In genomic region chr17:73379814-73380213, GRCh38 we compare ENCODE assay signal across 31 cellular contexts.
"Had no signal": no experiment of that assay in that cellular context is flagged by ENCODE, and none has a peak within 500 bp of the region (broad histone marks: within the 10 kb centered on the region; RNA-seq: fewer than 3 reads in every experiment).

No MANE protein-coding gene starts in this region.

- H3K4me3 ChIP-seq: adrenal gland, cardiac muscle cell, MG63, Peyer's patch had no signal

- H3K36me3 ChIP-seq: adrenal gland, brain microvascular endothelial cell, MG63, Peyer's patch had no signal

- H3K9me3 Mint-ChIP-seq: activated CD4-positive, alpha-beta T cell treated with anti-CD3 and anti-CD28 coated beads, Interleukin-2, amount 10 ng/mL, durations not matched to agents 7 days and 5 days; activated naive CD4-positive, alpha-beta T cell treated with anti-CD3 and anti-CD28 coated beads for 36 hours; activated naive CD4-positive, alpha-beta T cell treated with anti-CD3 and anti-CD28 coated beads, Interleukin-2, amount 50 U/mL, for 72 hours; activated T-cell treated with anti-CD3 and anti-CD28 coated beads, Interleukin-2, amount 50 U/mL, for 24 hours; activated T-helper 2 cell treated with anti-CD3 and anti-CD28 coated beads, Interferon-gamma antibody, Interleukin-2, Interleukin-4, amounts not matched to agents 10 μg/mL and 5 μg/mL and 100 μg/mL, durations not matched to agents 14 hours and 24 hours and 36 hours; central memory CD8-positive, alpha-beta T cell had no signal

- H3K27ac ChIP-seq: adrenal gland, brain microvascular endothelial cell, cardiac muscle cell, Peyer's patch, RWPE1 had no signal

- H3K4me1 ChIP-seq: adrenal gland, Peyer's patch had no signal

- H3K36me3 Mint-ChIP-seq: activated naive CD4-positive, alpha-beta T cell treated with anti-CD3 and anti-CD28 coated beads, Interleukin-2, amount 50 U/mL, for 72 hours had no signal

- DNase-seq: activated CD4-positive, alpha-beta T cell treated with anti-CD3 and anti-CD28 coated beads for 36 hours; activated CD4-positive, alpha-beta T cell treated with anti-CD3 and anti-CD28 coated beads, Interleukin-2, amount 10 ng/mL, durations not matched to agents 7 days and 5 days; activated CD4-positive, alpha-beta T cell treated with anti-CD3 and anti-CD28 coated beads, Interleukin-2, amount 50 U/mL, for 48 hours; activated CD8-positive, alpha-beta T cell treated with anti-CD3 and anti-CD28 coated beads, Interleukin-2, amount 10 ng/mL, durations not matched to agents 7 days and 5 days; activated gamma-delta T cell; activated naive CD4-positive, alpha-beta T cell treated with anti-CD3 and anti-CD28 coated beads for 36 hours; activated T-cell treated with anti-CD3 and anti-CD28 coated beads, Interleukin-2, amount 50 U/mL, for 24 hours; adrenal gland; brain microvascular endothelial cell; Kasumi-1; KG1; MG63; NCI-H1048; NCI-H1436 treated with DMSO at 0.1 percent for 48 hours; NCI-H1694 treated with DMSO at 0.1 percent for 48 hours; NCI-H2029; NCI-H345; NCI-H524 treated with DMSO at 0.1 percent for 48 hours; PC-3; Peyer's patch; Right ventricle myocardium superior; SW 1271; T-helper 1 cell; T-helper 2 cell; T-helper 9 cell had no signal

- H3K27me3 ChIP-seq: adrenal gland, brain microvascular endothelial cell, cardiac muscle cell, MG63, Peyer's patch had no signal

- H3K27ac Mint-ChIP-seq: activated CD4-positive, alpha-beta T cell treated with anti-CD3 and anti-CD28 coated beads for 36 hours; activated CD4-positive, alpha-beta T cell treated with anti-CD3 and anti-CD28 coated beads, Interleukin-2, amount 10 ng/mL, durations not matched to agents 7 days and 5 days; activated CD8-positive, alpha-beta T cell treated with anti-CD3 and anti-CD28 coated beads, Interleukin-2, amount 10 ng/mL, durations not matched to agents 7 days and 5 days; activated naive CD4-positive, alpha-beta T cell treated with anti-CD3 and anti-CD28 coated beads for 36 hours; activated naive CD4-positive, alpha-beta T cell treated with anti-CD3 and anti-CD28 coated beads, Interleukin-2, amount 50 U/mL, for 72 hours; activated T-cell treated with anti-CD3 and anti-CD28 coated beads, Interleukin-2, amount 50 U/mL, for 24 hours; activated T-helper 2 cell treated with anti-CD3 and anti-CD28 coated beads, Interferon-gamma antibody, Interleukin-2, Interleukin-4, amounts not matched to agents 10 μg/mL and 5 μg/mL and 100 μg/mL, durations not matched to agents 14 hours and 24 hours and 36 hours had no signal

- H3K4me3 Mint-ChIP-seq: activated CD4-positive, alpha-beta T cell treated with anti-CD3 and anti-CD28 coated beads for 36 hours; activated CD4-positive, alpha-beta T cell treated with anti-CD3 and anti-CD28 coated beads, Interleukin-2, amount 10 ng/mL, durations not matched to agents 7 days and 5 days; activated CD8-positive, alpha-beta T cell treated with anti-CD3 and anti-CD28 coated beads, Interleukin-2, amount 10 ng/mL, durations not matched to agents 7 days and 5 days; activated naive CD4-positive, alpha-beta T cell treated with anti-CD3 and anti-CD28 coated beads for 36 hours; activated T-cell treated with anti-CD3 and anti-CD28 coated beads, Interleukin-2, amount 50 U/mL, for 24 hours; central memory CD8-positive, alpha-beta T cell had no signal

- H3K27me3 Mint-ChIP-seq: activated CD4-positive, alpha-beta T cell treated with anti-CD3 and anti-CD28 coated beads for 36 hours; activated CD4-positive, alpha-beta T cell treated with anti-CD3 and anti-CD28 coated beads, Interleukin-2, amount 10 ng/mL, durations not matched to agents 7 days and 5 days; activated T-cell treated with anti-CD3 and anti-CD28 coated beads, Interleukin-2, amount 50 U/mL, for 24 hours had no signal

- H3K4me1 Mint-ChIP-seq: activated CD4-positive, alpha-beta T cell treated with anti-CD3 and anti-CD28 coated beads for 36 hours; activated CD4-positive, alpha-beta T cell treated with anti-CD3 and anti-CD28 coated beads, Interleukin-2, amount 10 ng/mL, durations not matched to agents 7 days and 5 days; central memory CD8-positive, alpha-beta T cell had no signal

- ATAC-seq: activated CD4-positive, alpha-beta T cell treated with anti-CD3 and anti-CD28 coated beads for 36 hours; activated CD4-positive, CD25-positive, alpha-beta regulatory T cell treated with anti-CD3 and anti-CD28 coated beads, Interleukin-2, amount 50 U/mL, for 24 hours; activated CD8-positive, alpha-beta T cell treated with anti-CD3 and anti-CD28 coated beads, Interleukin-2, amount 10 ng/mL, durations not matched to agents 7 days and 5 days; activated naive CD4-positive, alpha-beta T cell treated with anti-CD3 and anti-CD28 coated beads, Interleukin-2, amount 50 U/mL, for 72 hours; PC-3 had no signal

- H3K9me3 ChIP-seq: adrenal gland, MG63, Peyer's patch had no signal
